6 cellular contexts compared by ENCODE assay signal in genomic region chr9:138202043-138202442, GRCh38.
DNase-seq lines count a peak whose midpoint lies in the region; ATAC-seq and TF ChIP-seq lines count a peak whose summit lies in the region.
"Not testable (repeated sequence)": the region's sequence is repeated elsewhere in the genome, so short reads cannot be mapped to it uniquely, and the experiment has no call there.

No MANE protein-coding gene starts in this region.

- not testable (repeated sequence) for H4K20me1 ChIP-seq in hepatocyte (ENCODE audit: insufficient read depth, poor library complexity, severe bottlenecking)

- DNase-seq in GM13976 (ENCODE audit: low spot score): peak; percentile 3
- peak; percentile 50 for DNase-seq in chondrocyte (ENCODE audit: low spot score)
- peak; percentile 28 for DNase-seq in endodermal cell
- DNase-seq in hepatocyte (ENCODE audit: low spot score): peak; percentile 1
- peak; percentile 12 for DNase-seq in lower lobe of right lung
- DNase-seq in upper lobe of right lung: peak; percentile 54

- H3K4me1 ChIP-seq in endodermal cell (ENCODE audit: control insufficient read depth, insufficient read depth, low read length); hepatocyte (ENCODE audit: insufficient read depth); lower lobe of right lung; upper lobe of right lung: not testable (repeated sequence)

- H3K4me3 ChIP-seq in endodermal cell (ENCODE audit: low read length); hepatocyte; lower lobe of right lung; upper lobe of right lung: not testable (repeated sequence)

- ATAC-seq in lower lobe of right lung: not testable (repeated sequence)
- peak; percentile 4 for ATAC-seq in upper lobe of right lung

- not testable (repeated sequence) for H3K9ac ChIP-seq in endodermal cell (ENCODE audit: extremely low read depth, low read length, poor library complexity, severe bottlenecking)

- 68 to 79% methylated on average over 3 to 9 of the region's 12 CpGs for WGBS in endodermal cell (ENCODE audit: insufficient coverage in 1 of 2, insufficient read length in 1 of 2), 2 experiments
- 87% methylated on average over 11 of the region's 12 CpGs for WGBS in hepatocyte (ENCODE audit: low lambda C conversion rate, missing lambda C conversion rate)

- H3K9me2 ChIP-seq in hepatocyte (replicated peaks; ENCODE audit: insufficient read depth): not testable (repeated sequence)

- not testable (repeated sequence) for H3K79me2 ChIP-seq in hepatocyte

- H3K9me3 Mint-ChIP-seq in chondrocyte (ENCODE audit: low read depth); endodermal cell: not testable (repeated sequence)

- H3K4me2 ChIP-seq in hepatocyte: not testable (repeated sequence)

- not testable (repeated sequence) for H3K4me1 Mint-ChIP-seq in chondrocyte (ENCODE audit: low read depth); endodermal cell

- H3K4me3 Mint-ChIP-seq in chondrocyte (ENCODE audit: unreplicated experiment); endodermal cell: not testable (repeated sequence)

- not testable (repeated sequence) for H3K9me3 ChIP-seq in endodermal cell (ENCODE audit: control insufficient read depth, low read length); hepatocyte (ENCODE audit: low read depth); lower lobe of right lung; upper lobe of right lung

- H3K27ac ChIP-seq in endodermal cell (ENCODE audit: low read depth, low read length); hepatocyte; lower lobe of right lung; upper lobe of right lung: not testable (repeated sequence)

- intact Hi-C loops in lower lobe of right lung (cut with DNase I); upper lobe of right lung (cut with DNase I): not testable (repeated sequence)

- not testable (repeated sequence) for H3K36me3 Mint-ChIP-seq in chondrocyte (ENCODE audit: low read depth); endodermal cell (ENCODE audit: low read depth)

- not testable (repeated sequence) for TF ChIP-seq CTCF in GM13976 (IDR thresholded peaks at IDR 0.05; ENCODE audit: borderline replicate concordance, control extremely low read depth, extremely low read depth, insufficient read depth, missing control alignments); chondrocyte (IDR thresholded peaks at IDR 0.05); endodermal cell (conservative IDR thresholded peaks at IDR 0.05); hepatocyte (IDR thresholded peaks at IDR 0.05; ENCODE audit: poor library complexity); lower lobe of right lung (IDR thresholded peaks at IDR 0.05); upper lobe of right lung (IDR thresholded peaks at IDR 0.05)

- H3K27ac Mint-ChIP-seq in chondrocyte (ENCODE audit: unreplicated experiment); endodermal cell: not testable (repeated sequence)

- in situ Hi-C loops in GM13976 (cut with MboI; ENCODE audit: low sequenced_read_pairs, unreplicated experiment): not testable (repeated sequence)

- H2AFZ ChIP-seq in hepatocyte: not testable (repeated sequence)

- not testable (repeated sequence) for H3K27me3 ChIP-seq in endodermal cell (ENCODE audit: control insufficient read depth, insufficient read depth, low read length, poor library complexity, severe bottlenecking); hepatocyte; lower lobe of right lung (ENCODE audit: low read depth); upper lobe of right lung

- not testable (repeated sequence) for H3K36me3 ChIP-seq in endodermal cell (ENCODE audit: control insufficient read depth, insufficient read depth, low read length); hepatocyte (replicated peaks; ENCODE audit: insufficient read depth, low read depth); lower lobe of right lung; upper lobe of right lung

- not testable (repeated sequence) for H3K27me3 Mint-ChIP-seq in chondrocyte (ENCODE audit: low read depth); endodermal cell (ENCODE audit: insufficient read depth)

Comparison
In these comparisons a context has a peak if more than half of its experiments do, and no peak if none do; other contexts are left out.
1. DNase-seq: peak in every context shown above with its lines; median percentile 54 in upper lobe of right lung; 50 in chondrocyte; 28 in endodermal cell; 12 in lower lobe of right lung; 3 in GM13976; 1 in hepatocyte.